In genomic region chr5:159412284-159413046, GRCh38 we compare ENCODE assay signal across 8 cellular contexts.
DNase-seq lines count a peak whose midpoint lies in the region; ATAC-seq and TF ChIP-seq lines count a peak whose summit lies in the region.

No MANE protein-coding gene starts in this region.

- H3K27ac Mint-ChIP-seq in Calu3 (ENCODE audit: unreplicated experiment): no peak overlapping the region

- no TSS peak for BruUV-seq in Calu3 (replicated peaks; lab: Mats Ljungman, UMichigan)

- CTCF ChIA-PET in Calu3 (lab: Charles Lee): interaction anchor here (0.6 to 0.8 kb wide), 3 partner anchors 27 to 672 kb away, joined by 4 to 7 read pairs (median 7); no protein-coding TSS in a partner anchor

- no peaks in the 10 kb centered on the region for H3K9me3 Mint-ChIP-seq in Calu3 (ENCODE audit: low read depth, unreplicated experiment)

- peaks cover 42% of the 10 kb centered on the region for H3K27me3 Mint-ChIP-seq in Calu3 (ENCODE audit: unreplicated experiment)

- H3K4me1 Mint-ChIP-seq in Calu3 (ENCODE audit: low read depth, unreplicated experiment): no peaks in the 10 kb centered on the region

- H3K36me3 Mint-ChIP-seq in Calu3 (ENCODE audit: insufficient read depth, unreplicated experiment): no peaks in the 10 kb centered on the region

- TF ChIP-seq CTCF in choroid plexus epithelial cell (conservative IDR thresholded peaks at IDR 0.05; ENCODE audit: low read depth, low read length): no peak
- no peak for TF ChIP-seq CTCF in Calu3 (IDR thresholded peaks at IDR 0.05; ENCODE audit: unreplicated experiment)

- H3K4me3 ChIP-seq in choroid plexus epithelial cell (ENCODE audit: low read depth, low read length): no peak overlapping the region

- DNase-seq in UCSD-AML1 (lab: John Stamatoyannopoulos, UW; ENCODE audit: unreplicated experiment) (peak; percentile 72), choroid plexus epithelial cell (ENCODE audit: low read depth) (peak; percentile 30), retina (no peak), Calu3 (no peak), NCI-H2081 treated with DMSO at 0.1 percent for 48 hours (lab: John Stamatoyannopoulos, UW) (no peak)
- peak; percentile 35 for DNase-seq in stimulated activated CD8-positive, alpha-beta memory T cell treated with anti-CD3 and anti-CD28 coated beads, Interleukin-15, amount 100 ng/mL, for 1 hour (ENCODE audit: low read depth)

- intact Hi-C loops in Calu3 (cut with micrococcal nuclease; ENCODE audit: unreplicated experiment): no loop called here

- H3K4me3 Mint-ChIP-seq in Calu3 (ENCODE audit: low read depth, unreplicated experiment): no peak overlapping the region

- ATAC-seq in GM19043 (IDR thresholded peaks at IDR 0.05; ENCODE audit: low read depth, unreplicated experiment): peak; percentile 60
- ATAC-seq in HG03135 (IDR thresholded peaks at IDR 0.05; ENCODE audit: unreplicated experiment): peak; percentile 72

Comparison
In these comparisons a context has a peak if more than half of its experiments do, and no peak if none do; other contexts are left out.
1. DNase-seq: peak in UCSD-AML1 (single experiment), choroid plexus epithelial cell (single experiment) and stimulated activated CD8-positive, alpha-beta memory T cell treated with anti-CD3 and anti-CD28 coated beads, Interleukin-15, amount 100 ng/mL, for 1 hour (single experiment); none in retina (single experiment), Calu3 (single experiment) and NCI-H2081 treated with DMSO at 0.1 percent for 48 hours (single experiment).